17 cellular contexts compared by ENCODE assay signal in the genomic region with DNA sequence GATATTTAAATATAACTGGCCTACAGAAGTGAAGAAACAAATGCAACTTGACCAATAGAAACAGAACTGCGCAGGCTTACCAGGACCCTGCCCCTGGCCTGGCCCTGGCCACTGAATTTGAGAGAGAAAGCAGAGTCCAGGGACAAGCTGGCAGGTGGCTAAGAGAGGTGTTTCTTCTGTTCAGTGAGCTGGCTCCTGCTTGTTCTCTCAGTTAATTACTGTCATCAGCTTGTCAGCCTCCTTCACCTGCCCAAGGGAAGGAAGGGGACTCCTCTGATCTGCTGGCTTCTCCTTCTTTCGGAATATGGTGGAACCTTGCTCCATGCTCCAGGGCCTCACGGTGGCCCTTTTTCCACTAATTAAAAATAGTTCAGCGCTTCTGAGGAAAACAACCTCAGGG.
DNase-seq lines count a peak whose midpoint lies in the region; TF ChIP-seq lines count a peak whose summit lies in the region.
"Had no signal": no experiment of that assay in that cellular context is flagged by ENCODE, and none has a peak within 500 bp of the region (broad histone marks: within the 10 kb centered on the region; RNA-seq: fewer than 3 reads in every experiment).

No MANE protein-coding gene starts in this region.

- TF ChIP-seq CTCF in neural cell (IDR thresholded peaks at IDR 0.05; ENCODE audit: poor library complexity, severe bottlenecking) (no peak), MM.1S (IDR thresholded peaks at IDR 0.05; ENCODE audit: low read length) (no peak)

- H3K27ac ChIP-seq in neural cell (ENCODE audit: low read length) (no peak overlapping the region), MM.1S (ENCODE audit: low read length) (no peak overlapping the region)
- H3K27ac ChIP-seq: SK-N-MC had no signal

- H3K4me2 ChIP-seq in neural cell (ENCODE audit: low read length) (no peak overlapping the region), MM.1S (ENCODE audit: low read depth, low read length) (no peak overlapping the region)
- H3K4me2 ChIP-seq: GM23338 had no signal

- H3K4me1 ChIP-seq in MM.1S (ENCODE audit: low read length) = no peaks in the 10 kb centered on the region

- no peaks in the 10 kb centered on the region for H3K9me2 ChIP-seq in neural cell (ENCODE audit: insufficient read depth, low read length)
- H3K9me2 ChIP-seq in MM.1S (replicated peaks; ENCODE audit: insufficient read depth, low read length) = no peaks in the 10 kb centered on the region

- H3F3A ChIP-seq in neural cell (ENCODE audit: insufficient read depth, low read length, poor library complexity, severe bottlenecking) = no peaks in the 10 kb centered on the region
- H3F3A ChIP-seq in MM.1S (ENCODE audit: insufficient read depth, low read length) = no peaks in the 10 kb centered on the region

- H3K9me3 ChIP-seq in neural cell (ENCODE audit: low read length) (no peaks in the 10 kb centered on the region), MM.1S (replicated peaks; ENCODE audit: insufficient read depth, low read length) (no peaks in the 10 kb centered on the region)

- DNase-seq in NCI-H2029 treated with DMSO at 0.1 percent for 48 hours (lab: John Stamatoyannopoulos, UW) (peak; percentile 25), NCI-H2029 (lab: John Stamatoyannopoulos, UW) (no peak), NCI-H1417 treated with DMSO at 0.1 percent for 48 hours (lab: John Stamatoyannopoulos, UW) (peak; percentile 13), NCI-H345 treated with DMSO at 0.1 percent for 48 hours (lab: John Stamatoyannopoulos, UW; ENCODE audit: unreplicated experiment) (peak; percentile 75), MM.1S (no peak), NAMALWA (ENCODE audit: low spot score) (no peak), NCI-H526 treated with DMSO at 0.1 percent for 48 hours (lab: John Stamatoyannopoulos, UW) (no peak)
- DNase-seq: CD4-positive, alpha-beta memory T cell; GF-D8; KG1; NCI-H1048; NCI-H2171; NCI-H526; T-helper 9 cell had no signal

- no peak for TF ChIP-seq RAD21 in neural cell (conservative IDR thresholded peaks at IDR 0.05)

- H3K27me3 ChIP-seq in neural cell (ENCODE audit: insufficient read depth, low read depth, low read length) (no peaks in the 10 kb centered on the region), MM.1S (replicated peaks; ENCODE audit: insufficient read depth, low read length) (no peaks in the 10 kb centered on the region)

- H3K4me3 ChIP-seq in neural cell (ENCODE audit: low read length) = no peak overlapping the region
- no peak overlapping the region for H3K4me3 ChIP-seq in MM.1S (ENCODE audit: low read length)
- H3K4me3 ChIP-seq: GM23338, SK-N-MC had no signal

- H4K20me1 ChIP-seq in neural cell (ENCODE audit: insufficient read depth) (no peaks in the 10 kb centered on the region), MM.1S (ENCODE audit: insufficient read depth, low read length) (no peaks in the 10 kb centered on the region)

- H3K36me3 ChIP-seq in neural cell (ENCODE audit: insufficient read depth, low read length) (no peaks in the 10 kb centered on the region), MM.1S (replicated peaks; ENCODE audit: insufficient read depth, low read length) (no peaks in the 10 kb centered on the region)

- no peak overlapping the region for H3K9ac ChIP-seq in neural cell (ENCODE audit: low read length)
- no peak overlapping the region for H3K9ac ChIP-seq in MM.1S (ENCODE audit: low read length)

- no peak for TF ChIP-seq EP300 in neural cell (conservative IDR thresholded peaks at IDR 0.05; ENCODE audit: poor library complexity, severe bottlenecking)

- no peaks in the 10 kb centered on the region for H3K79me2 ChIP-seq in neural cell (replicated peaks; ENCODE audit: insufficient read depth, low read length)
- H3K79me2 ChIP-seq in MM.1S (ENCODE audit: low read length) = no peaks in the 10 kb centered on the region

- H2AFZ ChIP-seq in neural cell (ENCODE audit: low read depth, low read length) (no peak overlapping the region), MM.1S (ENCODE audit: low read length) (no peak overlapping the region)

TF ChIP-seq in neural cell, 6 proteins besides CTCF, POLR2A, EP300 and RAD21:
- TF ChIP-seq REST (IDR thresholded peaks at IDR 0.05; ENCODE audit: borderline replicate concordance) (peak; percentile 8), TAF1 (IDR thresholded peaks at IDR 0.05; ENCODE audit: low read depth) (no peak)

Comparison
In these comparisons a context has a peak if more than half of its experiments do, and no peak if none do; other contexts are left out.
1. DNase-seq: peak in NCI-H2029 treated with DMSO at 0.1 percent for 48 hours (single experiment), NCI-H1417 treated with DMSO at 0.1 percent for 48 hours (single experiment) and NCI-H345 treated with DMSO at 0.1 percent for 48 hours (single experiment); none in NCI-H2029 (single experiment), MM.1S (single experiment), NAMALWA (single experiment) and NCI-H526 treated with DMSO at 0.1 percent for 48 hours (single experiment).